10 cellular contexts compared by ENCODE assay signal in genomic region chr7:18119985-18120384, GRCh38.
A peak's percentile ranks its signal among the peaks of the same experiment; 100 is the strongest.
DNase-seq lines count a peak whose midpoint lies in the region; ATAC-seq and TF ChIP-seq lines count a peak whose summit lies in the region.
"Had no signal": no experiment of that assay in that cellular context is flagged by ENCODE, and none has a peak within 500 bp of the region (broad histone marks: within the 10 kb centered on the region; RNA-seq: fewer than 3 reads in every experiment).

No MANE protein-coding gene starts in this region.

- no peak overlapping the region for H3K27ac Mint-ChIP-seq in chondrocyte (ENCODE audit: unreplicated experiment)

- TF ChIP-seq CTCF in GM12864 (IDR thresholded peaks at IDR 0.05; ENCODE audit: low read depth, low read length, missing control alignments) (peak; percentile 15), NB4 (IDR thresholded peaks at IDR 0.05; ENCODE audit: low read depth, low read length) (peak; percentile 49), chondrocyte (IDR thresholded peaks at IDR 0.05) (peak; percentile 63)

- no peak for TF ChIP-seq POLR2A in NB4 (IDR thresholded peaks at IDR 0.05; ENCODE audit: extremely low read depth, insufficient read length)

- intact Hi-C loops in head of caudate nucleus (cut with DNase I): no loop called here

- ATAC-seq in GM21423 (IDR thresholded peaks at IDR 0.05; ENCODE audit: unreplicated experiment) (no peak), GM19467 (IDR thresholded peaks at IDR 0.05; ENCODE audit: unreplicated experiment) (no peak)

- DNase-seq in GM12864 (ENCODE audit: low read depth) (no peak), NB4 (ENCODE audit: low read depth) (peak; percentile 59), chondrocyte (ENCODE audit: low spot score) (no peak), myocyte (ENCODE audit: low read depth) (peak; percentile 11), T1000 (lab: John Stamatoyannopoulos, UW) (no peak), head of caudate nucleus (no peak)
- DNase-seq: activated CD4-positive, alpha-beta T cell treated with anti-CD3 and anti-CD28 coated beads, Interleukin-2, amount 50 U/mL, for 4 hours; caudate nucleus had no signal

- H3K4me1 Mint-ChIP-seq in chondrocyte (ENCODE audit: low read depth): peaks cover 19% of the 10 kb centered on the region

- H3K4me3 Mint-ChIP-seq in chondrocyte (ENCODE audit: unreplicated experiment): no peak overlapping the region

- H3K4me3 ChIP-seq in GM12864 (ENCODE audit: low read depth, low read length) (no peak overlapping the region), NB4 (ENCODE audit: low read depth, low read length) (no peak overlapping the region)

- H3K9me3 Mint-ChIP-seq in chondrocyte (ENCODE audit: low read depth): peaks cover 3% of the 10 kb centered on the region

- no peaks in the 10 kb centered on the region for H3K36me3 Mint-ChIP-seq in chondrocyte (ENCODE audit: low read depth)

- no peaks in the 10 kb centered on the region for H3K27me3 Mint-ChIP-seq in chondrocyte (ENCODE audit: low read depth)

Comparison
In these comparisons a context has a peak if more than half of its experiments do, and no peak if none do; other contexts are left out.
1. DNase-seq: peak in NB4 (single experiment) and myocyte (single experiment); none in GM12864 (single experiment), chondrocyte (single experiment), T1000 (single experiment) and head of caudate nucleus (0 of 42).
2. Peak in every context shown above with its lines, with median percentiles within 50 percentile points of each other: CTCF ChIP-seq.